In the genomic region with DNA sequence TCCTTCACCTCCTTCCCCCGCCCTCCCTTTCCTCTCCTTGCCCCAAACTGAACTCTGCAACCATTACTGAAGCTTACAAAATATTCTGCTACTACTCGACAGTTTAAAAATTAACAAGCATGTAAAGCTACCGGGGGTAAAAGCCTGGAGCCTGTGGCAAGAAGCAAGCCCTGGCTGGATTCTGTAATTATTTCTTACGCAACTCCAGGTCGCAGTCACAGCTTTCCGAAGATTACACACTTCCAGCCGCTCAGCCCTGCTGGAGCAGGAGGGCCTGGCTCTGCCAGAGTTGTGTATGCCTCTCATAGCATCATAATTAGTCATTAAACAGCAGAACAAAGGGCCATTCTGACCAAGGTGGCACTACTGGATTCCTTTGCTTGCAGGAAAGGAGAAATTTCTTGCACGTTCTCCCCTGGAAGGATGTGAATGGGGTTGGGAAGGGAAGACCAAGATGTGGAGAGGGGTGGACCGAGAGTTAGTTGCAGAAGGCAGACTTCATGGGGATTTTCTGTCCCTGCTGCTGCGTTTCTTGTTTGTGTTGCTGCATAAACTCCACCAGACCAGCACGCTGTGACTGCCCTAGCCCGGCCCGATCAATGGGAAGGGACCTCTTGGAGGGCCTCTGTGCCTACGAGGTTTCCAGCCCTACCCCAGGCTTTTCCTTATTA, we compare ENCODE assay signal across 12 cellular contexts. TPM values are rescaled to one million over a fixed set of nuclear protein-coding genes. Genes with fewer than 3 reads are reported as not detected.
DNase-seq lines count a peak whose midpoint lies in the region; ATAC-seq and TF ChIP-seq lines count a peak whose summit lies in the region.
"Had no signal": no experiment of that assay in that cellular context is flagged by ENCODE, and none has a peak within 500 bp of the region (broad histone marks: within the 10 kb centered on the region; RNA-seq: fewer than 3 reads in every experiment).

No MANE protein-coding gene starts in this region.

- peaks cover 48% of the 10 kb centered on the region for H3K27me3 Mint-ChIP-seq in nephron progenitor cell (ENCODE audit: low read depth, poor library complexity)
- peaks cover 33% of the 10 kb centered on the region for H3K27me3 Mint-ChIP-seq in stimulated activated memory B cell treated with anti-CD40 and anti-IgM and Interleukin-4, amounts not matched to agents 10 μg/mL and 1 μg/mL and 100 μg/mL, for 72 hours

- no peak overlapping the region for H3K4me3 Mint-ChIP-seq in nephron progenitor cell
- H3K4me3 Mint-ChIP-seq in stimulated activated memory B cell treated with anti-CD40 and anti-IgM and Interleukin-4, amounts not matched to agents 10 μg/mL and 1 μg/mL and 100 μg/mL, for 72 hours: no peak overlapping the region
- H3K4me3 Mint-ChIP-seq: naive B cell; stimulated activated naive CD8-positive, alpha-beta T cell treated with anti-CD3 and anti-CD28 coated beads, Interleukin-15, Interleukin-2, amounts not matched to agents 100 ng/mL and 50 ng/mL, for 24 hours had no signal

- H3K27ac Mint-ChIP-seq in nephron progenitor cell: peak overlapping the region; percentile 35
- H3K27ac Mint-ChIP-seq in stimulated activated memory B cell treated with anti-CD40 and anti-IgM and Interleukin-4, amounts not matched to agents 10 μg/mL and 1 μg/mL and 100 μg/mL, for 72 hours: no peak overlapping the region
- H3K27ac Mint-ChIP-seq: naive B cell; stimulated activated naive CD8-positive, alpha-beta T cell treated with anti-CD3 and anti-CD28 coated beads, Interleukin-15, Interleukin-2, amounts not matched to agents 100 ng/mL and 50 ng/mL, for 24 hours had no signal

- H3K9me3 Mint-ChIP-seq in nephron progenitor cell: peaks cover 8% of the 10 kb centered on the region
- H3K9me3 Mint-ChIP-seq in stimulated activated memory B cell treated with anti-CD40 and anti-IgM and Interleukin-4, amounts not matched to agents 10 μg/mL and 1 μg/mL and 100 μg/mL, for 72 hours: no peaks in the 10 kb centered on the region

- no peak overlapping the region for H3K4me3 ChIP-seq in epithelial cell of proximal tubule (ENCODE audit: low read depth, low read length)

- DNase-seq in D341Med (ENCODE audit: low spot score): peak; percentile 53
- peak; percentile 79 for DNase-seq in NCI-H460 (ENCODE audit: extremely low read depth, low read depth)
- peak; percentile 97 for DNase-seq in epithelial cell of proximal tubule (ENCODE audit: low read depth)
- no peak for DNase-seq in nephron progenitor cell
- no peak for DNase-seq in DMS153 treated with DMSO at 0.1 percent for 48 hours (lab: John Stamatoyannopoulos, UW; ENCODE audit: unreplicated experiment)
- DNase-seq: anterior cingulate cortex, naive B cell, SK-N-SH had no signal

- no peaks in the 10 kb centered on the region for H3K4me1 Mint-ChIP-seq in nephron progenitor cell
- no peaks in the 10 kb centered on the region for H3K4me1 Mint-ChIP-seq in stimulated activated memory B cell treated with anti-CD40 and anti-IgM and Interleukin-4, amounts not matched to agents 10 μg/mL and 1 μg/mL and 100 μg/mL, for 72 hours
- H3K4me1 Mint-ChIP-seq: naive B cell had no signal

- H3K36me3 Mint-ChIP-seq in nephron progenitor cell (ENCODE audit: low read depth): peaks cover 2% of the 10 kb centered on the region
- no peaks in the 10 kb centered on the region for H3K36me3 Mint-ChIP-seq in stimulated activated memory B cell treated with anti-CD40 and anti-IgM and Interleukin-4, amounts not matched to agents 10 μg/mL and 1 μg/mL and 100 μg/mL, for 72 hours

- TF ChIP-seq CTCF in epithelial cell of proximal tubule (conservative IDR thresholded peaks at IDR 0.05; ENCODE audit: low read depth, low read length) (no peak), nephron progenitor cell (IDR thresholded peaks at IDR 0.05) (no peak)

- ATAC-seq in HG02970 (IDR thresholded peaks at IDR 0.05; ENCODE audit: low FRiP score, unreplicated experiment) (no peak), HG02623 (IDR thresholded peaks at IDR 0.05; ENCODE audit: unreplicated experiment) (no peak)
- ATAC-seq in stimulated activated memory B cell treated with anti-CD40 and anti-IgM and Interleukin-4, amounts not matched to agents 10 μg/mL and 1 μg/mL and 100 μg/mL, for 72 hours: no peak

RNA-seq across cellular contexts. Expression of a gene that starts 23.6 kb away (rescaled TPM):
- total RNA-seq in NCI-H460 (2014; rRNA removed; shearing (Covaris generic)): 78.5 and 88.4 TPM in 2 replicates
- polyA plus RNA-seq in NCI-H460 (2014; cell fraction: nucleus; rRNA removed): 10.8 and 11.3 TPM in 2 replicates
- total RNA-seq in epithelial cell of proximal tubule: 2.0 and 2.1 TPM in 2 replicates
- polyA plus RNA-seq: SK-N-SH had no signal

RNA-seq across cellular contexts. Expression of a gene that starts 53.9 kb away (rescaled TPM):
- 16.4 and 17.3 TPM in 2 replicates for total RNA-seq in NCI-H460 (2014; rRNA removed; shearing (Covaris generic))
- 9.7 and 11.5 TPM in 2 replicates for polyA plus RNA-seq in NCI-H460 (2014; cell fraction: nucleus; rRNA removed)
- total RNA-seq in epithelial cell of proximal tubule: not detected in 2 replicates
- polyA plus RNA-seq: SK-N-SH had no signal

Comparison
In these comparisons a context has a peak if more than half of its experiments do, and no peak if none do; other contexts are left out.
1. DNase-seq: peak in D341Med (single experiment), NCI-H460 (single experiment) and epithelial cell of proximal tubule (single experiment); none in nephron progenitor cell (single experiment) and DMS153 treated with DMSO at 0.1 percent for 48 hours (single experiment).
2. RNA of a gene that starts 23.6 kb away (total RNA-seq): 78.5 to 88.4 TPM in NCI-H460; 2.0 to 2.1 TPM in epithelial cell of proximal tubule; every median in the first group is over 10 times any median in the second.
3. RNA of a gene that starts 53.9 kb away (total RNA-seq): 16.4 to 17.3 TPM in NCI-H460; not detected in epithelial cell of proximal tubule; every median in the first group is over 10 times any median in the second.